In the genomic region with DNA sequence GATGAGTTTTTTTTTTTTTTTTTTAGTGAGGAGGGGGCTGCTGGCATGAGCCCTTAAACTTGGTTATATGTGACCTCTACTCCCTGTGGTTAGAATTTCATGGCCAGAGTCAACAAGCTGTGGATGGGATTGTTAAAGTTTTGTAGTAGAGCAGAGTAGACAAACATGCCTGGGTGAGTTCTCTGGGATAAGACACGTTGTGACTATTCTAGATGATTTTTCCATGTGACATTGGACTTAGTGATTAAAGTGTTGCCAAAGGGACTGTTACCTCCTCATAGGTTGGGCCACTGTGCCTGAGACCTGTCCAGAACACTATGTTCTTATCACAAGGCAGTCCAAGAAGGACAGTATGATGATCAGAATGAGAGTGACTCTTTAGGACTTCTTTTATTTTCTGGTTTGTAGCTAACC, we compare ENCODE assay signal across 1 cellular context.
TF ChIP-seq lines count a peak whose summit lies in the region.

No MANE protein-coding gene starts in this region.

TF ChIP-seq in HepG2, 621 proteins besides CTCF, POLR2A, EP300 and RAD21 (continued from another document and continues in another):
- peak; percentile 91 for TF ChIP-seq GATAD2A (CRISPR knock-in tag; IDR thresholded peaks at IDR 0.05)
- peak; percentile 68 for TF ChIP-seq ZMYM4 (CRISPR knock-in tag; IDR thresholded peaks at IDR 0.05)
- peak; percentile 40; the same call in 1 of the 2 replicates for TF ChIP-seq ZNF607 (CRISPR knock-in tag; IDR thresholded peaks at IDR 0.05; ENCODE audit: borderline replicate concordance)
- 0 out of 2 replicates have a peak, but pooled peaks have one; percentile 25 for TF ChIP-seq ZNF430 (CRISPR knock-in tag; IDR thresholded peaks at IDR 0.05)
- 0 out of 2 replicates have a peak, but pooled peaks have one; percentile 43 for TF ChIP-seq ZNF614 (CRISPR knock-in tag; IDR thresholded peaks at IDR 0.05; ENCODE audit: borderline replicate concordance)
- TF ChIP-seq, protein P1, sequence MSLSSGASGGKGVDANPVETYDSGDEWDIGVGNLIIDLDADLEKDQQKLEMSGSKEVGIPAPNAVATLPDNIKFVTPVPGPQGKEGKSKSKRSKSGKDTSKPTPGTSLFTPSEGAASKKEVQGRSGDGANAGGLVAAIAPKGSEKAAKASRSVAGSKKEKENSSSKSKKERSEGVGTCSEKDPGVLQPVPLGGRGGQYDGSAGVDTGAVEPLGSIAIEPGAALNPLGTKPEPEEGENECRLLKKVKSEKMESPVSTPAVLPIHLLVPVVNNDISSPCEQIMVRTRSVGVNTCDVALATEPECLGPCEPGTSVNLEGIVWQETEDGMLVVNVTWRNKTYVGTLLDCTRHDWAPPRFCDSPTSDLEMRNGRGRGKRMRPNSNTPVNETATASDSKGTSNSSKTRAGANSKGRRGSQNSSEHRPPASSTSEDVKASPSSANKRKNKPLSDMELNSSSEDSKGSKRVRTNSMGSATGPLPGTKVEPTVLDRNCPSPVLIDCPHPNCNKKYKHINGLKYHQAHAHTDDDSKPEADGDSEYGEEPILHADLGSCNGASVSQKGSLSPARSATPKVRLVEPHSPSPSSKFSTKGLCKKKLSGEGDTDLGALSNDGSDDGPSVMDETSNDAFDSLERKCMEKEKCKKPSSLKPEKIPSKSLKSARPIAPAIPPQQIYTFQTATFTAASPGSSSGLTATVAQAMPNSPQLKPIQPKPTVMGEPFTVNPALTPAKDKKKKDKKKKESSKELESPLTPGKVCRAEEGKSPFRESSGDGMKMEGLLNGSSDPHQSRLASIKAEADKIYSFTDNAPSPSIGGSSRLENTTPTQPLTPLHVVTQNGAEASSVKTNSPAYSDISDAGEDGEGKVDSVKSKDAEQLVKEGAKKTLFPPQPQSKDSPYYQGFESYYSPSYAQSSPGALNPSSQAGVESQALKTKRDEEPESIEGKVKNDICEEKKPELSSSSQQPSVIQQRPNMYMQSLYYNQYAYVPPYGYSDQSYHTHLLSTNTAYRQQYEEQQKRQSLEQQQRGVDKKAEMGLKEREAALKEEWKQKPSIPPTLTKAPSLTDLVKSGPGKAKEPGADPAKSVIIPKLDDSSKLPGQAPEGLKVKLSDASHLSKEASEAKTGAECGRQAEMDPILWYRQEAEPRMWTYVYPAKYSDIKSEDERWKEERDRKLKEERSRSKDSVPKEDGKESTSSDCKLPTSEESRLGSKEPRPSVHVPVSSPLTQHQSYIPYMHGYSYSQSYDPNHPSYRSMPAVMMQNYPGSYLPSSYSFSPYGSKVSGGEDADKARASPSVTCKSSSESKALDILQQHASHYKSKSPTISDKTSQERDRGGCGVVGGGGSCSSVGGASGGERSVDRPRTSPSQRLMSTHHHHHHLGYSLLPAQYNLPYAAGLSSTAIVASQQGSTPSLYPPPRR (CRISPR knock-in tag; IDR thresholded peaks at IDR 0.05; ENCODE audit: borderline replicate concordance): peak; percentile 65; the same call in 1 of the 2 replicates
- peak; percentile 53; the same call in 1 of the 2 replicates for TF ChIP-seq MIER3 (CRISPR knock-in tag; IDR thresholded peaks at IDR 0.05; ENCODE audit: borderline replicate concordance)
- TF ChIP-seq HMG20A (CRISPR knock-in tag; IDR thresholded peaks at IDR 0.05; ENCODE audit: borderline replicate concordance): peak; percentile 69
- TF ChIP-seq SRSF1 (optimal IDR thresholded peaks at IDR 0.05; ENCODE audit: low read depth, low read length): no peak
- TF ChIP-seq POLR2AphosphoS5 (IDR thresholded peaks at IDR 0.05; ENCODE audit: low read depth, low read length): peak; percentile 52; the same call in 1 of the 2 replicates
- no peak for TF ChIP-seq ZNF567 (CRISPR knock-in tag; IDR thresholded peaks at IDR 0.05; ENCODE audit: borderline replicate concordance)
- TF ChIP-seq, protein P2, sequence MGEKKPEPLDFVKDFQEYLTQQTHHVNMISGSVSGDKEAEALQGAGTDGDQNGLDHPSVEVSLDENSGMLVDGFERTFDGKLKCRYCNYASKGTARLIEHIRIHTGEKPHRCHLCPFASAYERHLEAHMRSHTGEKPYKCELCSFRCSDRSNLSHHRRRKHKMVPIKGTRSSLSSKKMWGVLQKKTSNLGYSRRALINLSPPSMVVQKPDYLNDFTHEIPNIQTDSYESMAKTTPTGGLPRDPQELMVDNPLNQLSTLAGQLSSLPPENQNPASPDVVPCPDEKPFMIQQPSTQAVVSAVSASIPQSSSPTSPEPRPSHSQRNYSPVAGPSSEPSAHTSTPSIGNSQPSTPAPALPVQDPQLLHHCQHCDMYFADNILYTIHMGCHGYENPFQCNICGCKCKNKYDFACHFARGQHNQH (CRISPR knock-in tag; IDR thresholded peaks at IDR 0.05): peak; percentile 74; the same call in 1 of the 2 replicates
- no peak for TF ChIP-seq ESRRA (CRISPR knock-in tag; IDR thresholded peaks at IDR 0.05; ENCODE audit: low read depth)
- peak; percentile 35; the same call in 1 of the 2 replicates for TF ChIP-seq TBX2 (CRISPR knock-in tag; IDR thresholded peaks at IDR 0.05; ENCODE audit: borderline replicate concordance)
- peak; percentile 82; the same call in 1 of the 2 replicates for TF ChIP-seq FOXO1 (CRISPR knock-in tag; IDR thresholded peaks at IDR 0.05)
- TF ChIP-seq EED (CRISPR knock-in tag; IDR thresholded peaks at IDR 0.05): no peak
- TF ChIP-seq SOX13 (IDR thresholded peaks at IDR 0.05): no peak
- peak in 1 of 2 experiments; percentile 85; a peak in 2 of 4 replicates for TF ChIP-seq SOX13 (CRISPR knock-in tag; conservative IDR thresholded peaks at IDR 0.05 in 1 of 2, IDR thresholded peaks at IDR 0.05 in 1 of 2)
- 0 out of 2 replicates have a peak, but pooled peaks have one; percentile 45 for TF ChIP-seq MEIS2 (CRISPR knock-in tag; IDR thresholded peaks at IDR 0.05)
- TF ChIP-seq, protein P3, sequence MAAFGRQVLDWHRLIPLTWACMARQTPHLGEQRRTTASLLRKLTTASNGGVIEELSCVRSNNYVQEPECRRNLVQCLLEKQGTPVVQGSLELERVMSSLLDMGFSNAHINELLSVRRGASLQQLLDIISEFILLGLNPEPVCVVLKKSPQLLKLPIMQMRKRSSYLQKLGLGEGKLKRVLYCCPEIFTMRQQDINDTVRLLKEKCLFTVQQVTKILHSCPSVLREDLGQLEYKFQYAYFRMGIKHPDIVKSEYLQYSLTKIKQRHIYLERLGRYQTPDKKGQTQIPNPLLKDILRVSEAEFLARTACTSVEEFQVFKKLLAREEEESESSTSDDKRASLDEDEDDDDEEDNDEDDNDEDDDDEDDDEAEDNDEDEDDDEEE (CRISPR knock-in tag; IDR thresholded peaks at IDR 0.05): no peak
- TF ChIP-seq ZNF234 (CRISPR knock-in tag; conservative IDR thresholded peaks at IDR 0.05): no peak
- no peak for TF ChIP-seq BHLHE40 (IDR thresholded peaks at IDR 0.05; ENCODE audit: low read length)
- peak; percentile 69 for TF ChIP-seq ELF3 (CRISPR knock-in tag; IDR thresholded peaks at IDR 0.05)
- no peak for TF ChIP-seq ZNF724P (CRISPR knock-in tag; IDR thresholded peaks at IDR 0.05; ENCODE audit: borderline replicate concordance)
- 0 out of 2 replicates have a peak, but pooled peaks have one; percentile 20 for TF ChIP-seq ZNF605 (CRISPR knock-in tag; IDR thresholded peaks at IDR 0.05)
- no peak for TF ChIP-seq GTF2F1 (IDR thresholded peaks at IDR 0.05; ENCODE audit: low read length)
- TF ChIP-seq, protein P4, sequence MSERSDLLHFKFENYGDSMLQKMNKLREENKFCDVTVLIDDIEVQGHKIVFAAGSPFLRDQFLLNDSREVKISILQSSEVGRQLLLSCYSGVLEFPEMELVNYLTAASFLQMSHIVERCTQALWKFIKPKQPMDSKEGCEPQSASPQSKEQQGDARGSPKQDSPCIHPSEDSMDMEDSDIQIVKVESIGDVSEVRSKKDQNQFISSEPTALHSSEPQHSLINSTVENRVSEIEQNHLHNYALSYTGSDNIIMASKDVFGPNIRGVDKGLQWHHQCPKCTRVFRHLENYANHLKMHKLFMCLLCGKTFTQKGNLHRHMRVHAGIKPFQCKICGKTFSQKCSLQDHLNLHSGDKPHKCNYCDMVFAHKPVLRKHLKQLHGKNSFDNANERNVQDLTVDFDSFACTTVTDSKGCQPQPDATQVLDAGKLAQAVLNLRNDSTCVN (CRISPR knock-in tag; IDR thresholded peaks at IDR 0.05; ENCODE audit: borderline replicate concordance): peak; percentile 70; the same call in 1 of the 2 replicates
- TF ChIP-seq ZNF546 (CRISPR knock-in tag; conservative IDR thresholded peaks at IDR 0.05): no peak
- TF ChIP-seq, protein P5, sequence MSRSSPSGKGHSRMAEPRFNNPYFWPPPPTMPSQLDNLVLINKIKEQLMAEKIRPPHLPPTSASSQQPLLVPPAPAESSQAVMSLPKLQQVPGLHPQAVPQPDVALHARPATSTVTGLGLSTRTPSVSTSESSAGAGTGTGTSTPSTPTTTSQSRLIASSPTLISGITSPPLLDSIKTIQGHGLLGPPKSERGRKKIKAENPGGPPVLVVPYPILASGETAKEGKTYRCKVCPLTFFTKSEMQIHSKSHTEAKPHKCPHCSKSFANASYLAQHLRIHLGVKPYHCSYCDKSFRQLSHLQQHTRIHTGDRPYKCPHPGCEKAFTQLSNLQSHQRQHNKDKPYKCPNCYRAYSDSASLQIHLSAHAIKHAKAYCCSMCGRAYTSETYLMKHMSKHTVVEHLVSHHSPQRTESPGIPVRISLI (CRISPR knock-in tag; IDR thresholded peaks at IDR 0.05; ENCODE audit: borderline replicate concordance): peak; percentile 95
- TF ChIP-seq, protein P6, sequence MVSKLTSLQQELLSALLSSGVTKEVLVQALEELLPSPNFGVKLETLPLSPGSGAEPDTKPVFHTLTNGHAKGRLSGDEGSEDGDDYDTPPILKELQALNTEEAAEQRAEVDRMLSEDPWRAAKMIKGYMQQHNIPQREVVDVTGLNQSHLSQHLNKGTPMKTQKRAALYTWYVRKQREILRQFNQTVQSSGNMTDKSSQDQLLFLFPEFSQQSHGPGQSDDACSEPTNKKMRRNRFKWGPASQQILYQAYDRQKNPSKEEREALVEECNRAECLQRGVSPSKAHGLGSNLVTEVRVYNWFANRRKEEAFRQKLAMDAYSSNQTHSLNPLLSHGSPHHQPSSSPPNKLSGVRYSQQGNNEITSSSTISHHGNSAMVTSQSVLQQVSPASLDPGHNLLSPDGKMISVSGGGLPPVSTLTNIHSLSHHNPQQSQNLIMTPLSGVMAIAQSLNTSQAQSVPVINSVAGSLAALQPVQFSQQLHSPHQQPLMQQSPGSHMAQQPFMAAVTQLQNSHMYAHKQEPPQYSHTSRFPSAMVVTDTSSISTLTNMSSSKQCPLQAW (CRISPR knock-in tag; IDR thresholded peaks at IDR 0.05): peak; percentile 85
- TF ChIP-seq, protein P7, sequence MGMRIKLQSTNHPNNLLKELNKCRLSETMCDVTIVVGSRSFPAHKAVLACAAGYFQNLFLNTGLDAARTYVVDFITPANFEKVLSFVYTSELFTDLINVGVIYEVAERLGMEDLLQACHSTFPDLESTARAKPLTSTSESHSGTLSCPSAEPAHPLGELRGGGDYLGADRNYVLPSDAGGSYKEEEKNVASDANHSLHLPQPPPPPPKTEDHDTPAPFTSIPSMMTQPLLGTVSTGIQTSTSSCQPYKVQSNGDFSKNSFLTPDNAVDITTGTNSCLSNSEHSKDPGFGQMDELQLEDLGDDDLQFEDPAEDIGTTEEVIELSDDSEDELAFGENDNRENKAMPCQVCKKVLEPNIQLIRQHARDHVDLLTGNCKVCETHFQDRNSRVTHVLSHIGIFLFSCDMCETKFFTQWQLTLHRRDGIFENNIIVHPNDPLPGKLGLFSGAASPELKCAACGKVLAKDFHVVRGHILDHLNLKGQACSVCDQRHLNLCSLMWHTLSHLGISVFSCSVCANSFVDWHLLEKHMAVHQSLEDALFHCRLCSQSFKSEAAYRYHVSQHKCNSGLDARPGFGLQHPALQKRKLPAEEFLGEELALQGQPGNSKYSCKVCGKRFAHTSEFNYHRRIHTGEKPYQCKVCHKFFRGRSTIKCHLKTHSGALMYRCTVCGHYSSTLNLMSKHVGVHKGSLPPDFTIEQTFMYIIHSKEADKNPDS (CRISPR knock-in tag; IDR thresholded peaks at IDR 0.05): no peak
- 0 out of 2 replicates have a peak, but pooled peaks have one; percentile 35 for TF ChIP-seq ATF7-NPFF (CRISPR knock-in tag; IDR thresholded peaks at IDR 0.05; ENCODE audit: low read depth)
- TF ChIP-seq MXD4 (CRISPR knock-in tag; IDR thresholded peaks at IDR 0.05): 0 out of 2 replicates have a peak, but pooled peaks have one; percentile 57
- TF ChIP-seq, protein P8, sequence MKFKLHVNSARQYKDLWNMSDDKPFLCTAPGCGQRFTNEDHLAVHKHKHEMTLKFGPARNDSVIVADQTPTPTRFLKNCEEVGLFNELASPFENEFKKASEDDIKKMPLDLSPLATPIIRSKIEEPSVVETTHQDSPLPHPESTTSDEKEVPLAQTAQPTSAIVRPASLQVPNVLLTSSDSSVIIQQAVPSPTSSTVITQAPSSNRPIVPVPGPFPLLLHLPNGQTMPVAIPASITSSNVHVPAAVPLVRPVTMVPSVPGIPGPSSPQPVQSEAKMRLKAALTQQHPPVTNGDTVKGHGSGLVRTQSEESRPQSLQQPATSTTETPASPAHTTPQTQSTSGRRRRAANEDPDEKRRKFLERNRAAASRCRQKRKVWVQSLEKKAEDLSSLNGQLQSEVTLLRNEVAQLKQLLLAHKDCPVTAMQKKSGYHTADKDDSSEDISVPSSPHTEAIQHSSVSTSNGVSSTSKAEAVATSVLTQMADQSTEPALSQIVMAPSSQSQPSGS (CRISPR knock-in tag; IDR thresholded peaks at IDR 0.05): no peak; the same call in 1 of the 2 replicates
- no peak for TF ChIP-seq CREB1 (IDR thresholded peaks at IDR 0.05)
- peak; percentile 79 for TF ChIP-seq CREB1 (CRISPR knock-in tag; IDR thresholded peaks at IDR 0.05)
- TF ChIP-seq RXRB (CRISPR knock-in tag; IDR thresholded peaks at IDR 0.05; ENCODE audit: borderline replicate concordance): peak; percentile 59
- peak; percentile 76 for TF ChIP-seq BCL6 (CRISPR knock-in tag; IDR thresholded peaks at IDR 0.05)
- TF ChIP-seq, protein P9, sequence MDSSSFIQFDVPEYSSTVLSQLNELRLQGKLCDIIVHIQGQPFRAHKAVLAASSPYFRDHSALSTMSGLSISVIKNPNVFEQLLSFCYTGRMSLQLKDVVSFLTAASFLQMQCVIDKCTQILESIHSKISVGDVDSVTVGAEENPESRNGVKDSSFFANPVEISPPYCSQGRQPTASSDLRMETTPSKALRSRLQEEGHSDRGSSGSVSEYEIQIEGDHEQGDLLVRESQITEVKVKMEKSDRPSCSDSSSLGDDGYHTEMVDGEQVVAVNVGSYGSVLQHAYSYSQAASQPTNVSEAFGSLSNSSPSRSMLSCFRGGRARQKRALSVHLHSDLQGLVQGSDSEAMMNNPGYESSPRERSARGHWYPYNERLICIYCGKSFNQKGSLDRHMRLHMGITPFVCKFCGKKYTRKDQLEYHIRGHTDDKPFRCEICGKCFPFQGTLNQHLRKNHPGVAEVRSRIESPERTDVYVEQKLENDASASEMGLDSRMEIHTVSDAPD (CRISPR knock-in tag; IDR thresholded peaks at IDR 0.05): peak; percentile 75; the same call in 1 of the 2 replicates
- 0 out of 2 replicates have a peak, but pooled peaks have one; percentile 33 for TF ChIP-seq ZNF335 (CRISPR knock-in tag; IDR thresholded peaks at IDR 0.05)
- TF ChIP-seq, protein P10, sequence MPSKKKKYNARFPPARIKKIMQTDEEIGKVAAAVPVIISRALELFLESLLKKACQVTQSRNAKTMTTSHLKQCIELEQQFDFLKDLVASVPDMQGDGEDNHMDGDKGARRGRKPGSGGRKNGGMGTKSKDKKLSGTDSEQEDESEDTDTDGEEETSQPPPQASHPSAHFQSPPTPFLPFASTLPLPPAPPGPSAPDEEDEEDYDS (CRISPR knock-in tag; IDR thresholded peaks at IDR 0.05): 0 out of 2 replicates have a peak, but pooled peaks have one; percentile 34
- TF ChIP-seq, protein P11, sequence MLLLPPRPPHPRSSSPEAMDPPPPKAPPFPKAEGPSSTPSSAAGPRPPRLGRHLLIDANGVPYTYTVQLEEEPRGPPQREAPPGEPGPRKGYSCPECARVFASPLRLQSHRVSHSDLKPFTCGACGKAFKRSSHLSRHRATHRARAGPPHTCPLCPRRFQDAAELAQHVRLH (CRISPR knock-in tag; IDR thresholded peaks at IDR 0.05; ENCODE audit: borderline replicate concordance, low read depth): peak; percentile 73; the same call in 1 of the 2 replicates
- no peak for TF ChIP-seq MTF1 (CRISPR knock-in tag; IDR thresholded peaks at IDR 0.05)
